ENCODE assay signal across 1 cellular context in the genomic region with DNA sequence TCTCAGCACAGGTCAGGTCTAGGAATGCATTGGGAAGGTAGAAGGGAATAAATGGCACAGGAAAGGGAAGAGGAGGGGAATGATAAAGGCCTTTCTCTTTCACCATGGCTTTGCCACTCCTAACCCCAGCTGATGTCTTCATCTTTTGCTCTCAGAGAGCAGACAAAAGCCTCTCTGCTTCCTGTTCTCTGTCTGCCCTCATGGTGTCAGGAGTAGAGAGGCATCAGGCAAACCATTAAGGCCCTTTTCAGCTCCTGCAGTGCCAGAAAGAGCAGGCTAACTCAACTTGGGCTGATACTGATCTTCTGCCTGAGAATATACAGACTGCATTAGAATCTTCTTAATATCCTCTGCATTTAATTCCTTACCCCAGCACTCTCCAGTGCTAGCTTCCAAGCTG.
TF ChIP-seq lines count a peak whose summit lies in the region.

No MANE protein-coding gene starts in this region.

TF ChIP-seq in WTC11, 78 proteins besides CTCF, POLR2A, EP300 and RAD21 (continued from another document):
- TF ChIP-seq, protein P1, sequence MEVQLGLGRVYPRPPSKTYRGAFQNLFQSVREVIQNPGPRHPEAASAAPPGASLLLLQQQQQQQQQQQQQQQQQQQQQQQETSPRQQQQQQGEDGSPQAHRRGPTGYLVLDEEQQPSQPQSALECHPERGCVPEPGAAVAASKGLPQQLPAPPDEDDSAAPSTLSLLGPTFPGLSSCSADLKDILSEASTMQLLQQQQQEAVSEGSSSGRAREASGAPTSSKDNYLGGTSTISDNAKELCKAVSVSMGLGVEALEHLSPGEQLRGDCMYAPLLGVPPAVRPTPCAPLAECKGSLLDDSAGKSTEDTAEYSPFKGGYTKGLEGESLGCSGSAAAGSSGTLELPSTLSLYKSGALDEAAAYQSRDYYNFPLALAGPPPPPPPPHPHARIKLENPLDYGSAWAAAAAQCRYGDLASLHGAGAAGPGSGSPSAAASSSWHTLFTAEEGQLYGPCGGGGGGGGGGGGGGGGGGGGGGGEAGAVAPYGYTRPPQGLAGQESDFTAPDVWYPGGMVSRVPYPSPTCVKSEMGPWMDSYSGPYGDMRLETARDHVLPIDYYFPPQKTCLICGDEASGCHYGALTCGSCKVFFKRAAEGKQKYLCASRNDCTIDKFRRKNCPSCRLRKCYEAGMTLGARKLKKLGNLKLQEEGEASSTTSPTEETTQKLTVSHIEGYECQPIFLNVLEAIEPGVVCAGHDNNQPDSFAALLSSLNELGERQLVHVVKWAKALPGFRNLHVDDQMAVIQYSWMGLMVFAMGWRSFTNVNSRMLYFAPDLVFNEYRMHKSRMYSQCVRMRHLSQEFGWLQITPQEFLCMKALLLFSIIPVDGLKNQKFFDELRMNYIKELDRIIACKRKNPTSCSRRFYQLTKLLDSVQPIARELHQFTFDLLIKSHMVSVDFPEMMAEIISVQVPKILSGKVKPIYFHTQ (CRISPR knock-in tag; IDR thresholded peaks at IDR 0.05) = no peak
- TF ChIP-seq, protein P2, sequence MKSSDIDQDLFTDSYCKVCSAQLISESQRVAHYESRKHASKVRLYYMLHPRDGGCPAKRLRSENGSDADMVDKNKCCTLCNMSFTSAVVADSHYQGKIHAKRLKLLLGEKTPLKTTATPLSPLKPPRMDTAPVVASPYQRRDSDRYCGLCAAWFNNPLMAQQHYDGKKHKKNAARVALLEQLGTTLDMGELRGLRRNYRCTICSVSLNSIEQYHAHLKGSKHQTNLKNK (CRISPR knock-in tag; IDR thresholded peaks at IDR 0.05) = no peak
- no peak for TF ChIP-seq EMX1 (CRISPR knock-in tag; IDR thresholded peaks at IDR 0.05)
- TF ChIP-seq, protein P3, sequence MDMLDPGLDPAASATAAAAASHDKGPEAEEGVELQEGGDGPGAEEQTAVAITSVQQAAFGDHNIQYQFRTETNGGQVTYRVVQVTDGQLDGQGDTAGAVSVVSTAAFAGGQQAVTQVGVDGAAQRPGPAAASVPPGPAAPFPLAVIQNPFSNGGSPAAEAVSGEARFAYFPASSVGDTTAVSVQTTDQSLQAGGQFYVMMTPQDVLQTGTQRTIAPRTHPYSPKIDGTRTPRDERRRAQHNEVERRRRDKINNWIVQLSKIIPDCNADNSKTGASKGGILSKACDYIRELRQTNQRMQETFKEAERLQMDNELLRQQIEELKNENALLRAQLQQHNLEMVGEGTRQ (CRISPR knock-in tag; IDR thresholded peaks at IDR 0.05) = no peak
- no peak for TF ChIP-seq SP1 (CRISPR knock-in tag; conservative IDR thresholded peaks at IDR 0.05)
- no peak for TF ChIP-seq ATF1 (CRISPR knock-in tag; IDR thresholded peaks at IDR 0.05)
- TF ChIP-seq ZBTB21 (CRISPR knock-in tag; IDR thresholded peaks at IDR 0.05; ENCODE audit: borderline replicate concordance) = no peak
- TF ChIP-seq ZNF263 (CRISPR knock-in tag; IDR thresholded peaks at IDR 0.05; ENCODE audit: low read depth) = no peak
- TF ChIP-seq, protein P4, sequence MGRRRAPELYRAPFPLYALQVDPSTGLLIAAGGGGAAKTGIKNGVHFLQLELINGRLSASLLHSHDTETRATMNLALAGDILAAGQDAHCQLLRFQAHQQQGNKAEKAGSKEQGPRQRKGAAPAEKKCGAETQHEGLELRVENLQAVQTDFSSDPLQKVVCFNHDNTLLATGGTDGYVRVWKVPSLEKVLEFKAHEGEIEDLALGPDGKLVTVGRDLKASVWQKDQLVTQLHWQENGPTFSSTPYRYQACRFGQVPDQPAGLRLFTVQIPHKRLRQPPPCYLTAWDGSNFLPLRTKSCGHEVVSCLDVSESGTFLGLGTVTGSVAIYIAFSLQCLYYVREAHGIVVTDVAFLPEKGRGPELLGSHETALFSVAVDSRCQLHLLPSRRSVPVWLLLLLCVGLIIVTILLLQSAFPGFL (CRISPR knock-in tag; IDR thresholded peaks at IDR 0.05; ENCODE audit: borderline replicate concordance) = no peak
- no peak for TF ChIP-seq GABPB1 (CRISPR knock-in tag; IDR thresholded peaks at IDR 0.05)
- TF ChIP-seq, protein P5, sequence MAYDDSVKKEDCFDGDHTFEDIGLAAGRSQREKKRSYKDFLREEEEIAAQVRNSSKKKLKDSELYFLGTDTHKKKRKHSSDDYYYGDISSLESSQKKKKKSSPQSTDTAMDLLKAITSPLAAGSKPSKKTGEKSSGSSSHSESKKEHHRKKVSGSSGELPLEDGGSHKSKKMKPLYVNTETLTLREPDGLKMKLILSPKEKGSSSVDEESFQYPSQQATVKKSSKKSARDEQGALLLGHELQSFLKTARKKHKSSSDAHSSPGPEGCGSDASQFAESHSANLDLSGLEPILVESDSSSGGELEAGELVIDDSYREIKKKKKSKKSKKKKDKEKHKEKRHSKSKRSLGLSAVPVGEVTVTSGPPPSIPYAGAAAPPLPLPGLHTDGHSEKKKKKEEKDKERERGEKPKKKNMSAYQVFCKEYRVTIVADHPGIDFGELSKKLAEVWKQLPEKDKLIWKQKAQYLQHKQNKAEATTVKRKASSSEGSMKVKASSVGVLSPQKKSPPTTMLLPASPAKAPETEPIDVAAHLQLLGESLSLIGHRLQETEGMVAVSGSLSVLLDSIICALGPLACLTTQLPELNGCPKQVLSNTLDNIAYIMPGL (CRISPR knock-in tag; IDR thresholded peaks at IDR 0.05) = no peak
- no peak for TF ChIP-seq FOXJ3 (CRISPR knock-in tag; IDR thresholded peaks at IDR 0.05; ENCODE audit: borderline replicate concordance)
- no peak for TF ChIP-seq ETV6 (CRISPR knock-in tag; IDR thresholded peaks at IDR 0.05)
- no peak for TF ChIP-seq ZNF138 (CRISPR knock-in tag; conservative IDR thresholded peaks at IDR 0.05)
- no peak for TF ChIP-seq CBFB (CRISPR knock-in tag; IDR thresholded peaks at IDR 0.05; ENCODE audit: low read depth)
- no peak for TF ChIP-seq ZNF416 (CRISPR knock-in tag; IDR thresholded peaks at IDR 0.05)
- TF ChIP-seq, protein P6, sequence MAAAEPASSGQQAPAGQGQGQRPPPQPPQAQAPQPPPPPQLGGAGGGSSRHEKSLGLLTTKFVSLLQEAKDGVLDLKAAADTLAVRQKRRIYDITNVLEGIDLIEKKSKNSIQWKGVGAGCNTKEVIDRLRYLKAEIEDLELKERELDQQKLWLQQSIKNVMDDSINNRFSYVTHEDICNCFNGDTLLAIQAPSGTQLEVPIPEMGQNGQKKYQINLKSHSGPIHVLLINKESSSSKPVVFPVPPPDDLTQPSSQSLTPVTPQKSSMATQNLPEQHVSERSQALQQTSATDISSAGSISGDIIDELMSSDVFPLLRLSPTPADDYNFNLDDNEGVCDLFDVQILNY (CRISPR knock-in tag; IDR thresholded peaks at IDR 0.05) = no peak
- TF ChIP-seq, protein P7, sequence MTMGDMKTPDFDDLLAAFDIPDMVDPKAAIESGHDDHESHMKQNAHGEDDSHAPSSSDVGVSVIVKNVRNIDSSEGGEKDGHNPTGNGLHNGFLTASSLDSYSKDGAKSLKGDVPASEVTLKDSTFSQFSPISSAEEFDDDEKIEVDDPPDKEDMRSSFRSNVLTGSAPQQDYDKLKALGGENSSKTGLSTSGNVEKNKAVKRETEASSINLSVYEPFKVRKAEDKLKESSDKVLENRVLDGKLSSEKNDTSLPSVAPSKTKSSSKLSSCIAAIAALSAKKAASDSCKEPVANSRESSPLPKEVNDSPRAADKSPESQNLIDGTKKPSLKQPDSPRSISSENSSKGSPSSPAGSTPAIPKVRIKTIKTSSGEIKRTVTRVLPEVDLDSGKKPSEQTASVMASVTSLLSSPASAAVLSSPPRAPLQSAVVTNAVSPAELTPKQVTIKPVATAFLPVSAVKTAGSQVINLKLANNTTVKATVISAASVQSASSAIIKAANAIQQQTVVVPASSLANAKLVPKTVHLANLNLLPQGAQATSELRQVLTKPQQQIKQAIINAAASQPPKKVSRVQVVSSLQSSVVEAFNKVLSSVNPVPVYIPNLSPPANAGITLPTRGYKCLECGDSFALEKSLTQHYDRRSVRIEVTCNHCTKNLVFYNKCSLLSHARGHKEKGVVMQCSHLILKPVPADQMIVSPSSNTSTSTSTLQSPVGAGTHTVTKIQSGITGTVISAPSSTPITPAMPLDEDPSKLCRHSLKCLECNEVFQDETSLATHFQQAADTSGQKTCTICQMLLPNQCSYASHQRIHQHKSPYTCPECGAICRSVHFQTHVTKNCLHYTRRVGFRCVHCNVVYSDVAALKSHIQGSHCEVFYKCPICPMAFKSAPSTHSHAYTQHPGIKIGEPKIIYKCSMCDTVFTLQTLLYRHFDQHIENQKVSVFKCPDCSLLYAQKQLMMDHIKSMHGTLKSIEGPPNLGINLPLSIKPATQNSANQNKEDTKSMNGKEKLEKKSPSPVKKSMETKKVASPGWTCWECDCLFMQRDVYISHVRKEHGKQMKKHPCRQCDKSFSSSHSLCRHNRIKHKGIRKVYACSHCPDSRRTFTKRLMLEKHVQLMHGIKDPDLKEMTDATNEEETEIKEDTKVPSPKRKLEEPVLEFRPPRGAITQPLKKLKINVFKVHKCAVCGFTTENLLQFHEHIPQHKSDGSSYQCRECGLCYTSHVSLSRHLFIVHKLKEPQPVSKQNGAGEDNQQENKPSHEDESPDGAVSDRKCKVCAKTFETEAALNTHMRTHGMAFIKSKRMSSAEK (CRISPR knock-in tag; IDR thresholded peaks at IDR 0.05; ENCODE audit: borderline replicate concordance) = no peak
